27 cellular contexts compared by ENCODE assay signal in genomic region chr11:17897495-17897894, GRCh38.
"Had no signal": no experiment of that assay in that cellular context is flagged by ENCODE, and none has a peak within 500 bp of the region (broad histone marks: within the 10 kb centered on the region; RNA-seq: fewer than 3 reads in every experiment).

No MANE protein-coding gene starts in this region.

- H3K36me3 ChIP-seq: cardiac muscle cell had no signal

- H3K27me3 ChIP-seq: ascending aorta, cardiac muscle cell had no signal

- H3K9me3 ChIP-seq: ascending aorta had no signal

- H3K27ac ChIP-seq: ascending aorta, cardiac muscle cell, VCaP had no signal

- H3K4me1 ChIP-seq: ascending aorta had no signal

- H3K4me3 ChIP-seq: ascending aorta, cardiac muscle cell had no signal

- DNase-seq: activated B cell treated with CpG ODN at 0.5 μM for 24 hours; activated CD4-positive, alpha-beta memory T cell treated with anti-CD3 and anti-CD28 coated beads for 36 hours; activated CD4-positive, alpha-beta T cell treated with anti-CD3 and anti-CD28 coated beads for 4 hours; activated CD4-positive, alpha-beta T cell treated with anti-CD3 and anti-CD28 coated beads, Interleukin-2, amount 10 ng/mL, durations not matched to agents 24 days and 14 days; activated CD4-positive, alpha-beta T cell treated with anti-CD3 and anti-CD28 coated beads, Interleukin-2, amount 50 U/mL, for 1 hour; activated CD4-positive, alpha-beta T cell treated with anti-CD3 and anti-CD28 coated beads, Interleukin-2, amount 50 U/mL, for 4 hours; activated CD4-positive, CD25-positive, alpha-beta regulatory T cell treated with anti-CD3 and anti-CD28 coated beads, Interleukin-2, amount 50 U/mL, for 72 hours; activated CD8-positive, alpha-beta memory T cell treated with anti-CD3 and anti-CD28 coated beads, Interleukin-2, amount 50 U/mL, for 4 hours; activated CD8-positive, alpha-beta T cell treated with anti-CD3 and anti-CD28 coated beads for 36 hours; activated effector memory CD4-positive, alpha-beta T cell treated with anti-CD3 and anti-CD28 coated beads, Interleukin-2, amount 50 U/mL, for 16 hours; activated gamma-delta T cell treated with Interleukin-2 at 50 U/mL for 16 hours; activated naive CD4-positive, alpha-beta T cell; activated naive CD4-positive, alpha-beta T cell treated with anti-CD3 and anti-CD28 coated beads for 36 hours; activated naive CD4-positive, alpha-beta T cell treated with anti-CD3 and anti-CD28 coated beads, Interleukin-2, amount 50 U/mL, for 16 hours; activated naive CD8-positive, alpha-beta T cell treated with anti-CD3 and anti-CD28 coated beads for 36 hours; activated T-cell treated with anti-CD3 and anti-CD28 coated beads for 4 hours; activated T-cell treated with anti-CD3 and anti-CD28 coated beads, Interleukin-2, amount 50 U/mL, for 1 hour; activated T-cell treated with anti-CD3 and anti-CD28 coated beads, Interleukin-2, amount 50 U/mL, for 4 hours; activated T-cell treated with anti-CD3 and anti-CD28 coated beads, Interleukin-2, amount 50 U/mL, for 72 hours; amygdala; anterior cingulate cortex; cerebellar nuclear complex; T-helper 2 cell; T-helper 9 cell had no signal
